In the genomic region with DNA sequence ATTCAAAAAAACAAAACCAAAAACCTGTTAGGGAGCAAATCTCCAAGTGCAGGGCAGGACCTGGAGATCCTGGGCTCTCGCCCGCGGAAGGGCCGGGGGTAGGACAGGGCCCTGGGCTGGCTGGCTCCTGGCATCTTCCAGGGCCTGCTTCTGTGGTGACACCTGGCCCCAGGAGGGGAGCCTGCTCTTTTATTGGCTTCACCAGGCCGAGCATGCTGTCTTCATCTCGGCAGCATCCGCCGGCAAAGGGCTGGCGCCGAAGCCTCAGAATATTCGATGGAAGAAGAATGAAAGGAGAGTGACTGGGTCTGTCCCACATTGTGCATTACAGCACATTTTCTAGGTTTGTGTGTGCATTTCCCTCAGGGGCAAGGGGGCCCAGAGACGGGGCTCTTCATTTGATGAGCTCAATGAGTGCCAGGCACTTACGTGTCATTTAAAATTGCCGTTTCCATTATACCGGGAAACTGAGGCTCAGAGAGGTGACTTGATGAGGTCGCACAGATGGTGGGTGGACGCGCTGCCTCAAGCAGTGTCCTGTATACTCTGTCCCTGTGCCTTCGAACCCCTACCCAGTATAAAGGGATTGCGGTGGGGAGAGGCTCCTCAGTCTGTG, we compare ENCODE assay signal across 8 cellular contexts.
DNase-seq lines count a peak whose midpoint lies in the region; ATAC-seq, FAIRE-seq and TF ChIP-seq lines count a peak whose summit lies in the region.

No MANE protein-coding gene starts in this region.

- no peaks in the 10 kb centered on the region for H3K36me3 ChIP-seq in BJ (ENCODE audit: control insufficient read depth, insufficient read depth, low read length)
- H3K36me3 ChIP-seq in IMR-90 (ENCODE audit: control insufficient read depth, insufficient read depth, low read length) = no peaks in the 10 kb centered on the region
- no peaks in the 10 kb centered on the region; a peak in 1 of 4 replicates for H3K36me3 ChIP-seq in GM12878 (ENCODE audit: control insufficient read depth in 2 of 2, insufficient read depth in 2 of 2, low read length in 1 of 2)
- no peaks in the 10 kb centered on the region for H3K36me3 ChIP-seq in suprapubic skin

- H2BK15ac ChIP-seq in IMR-90 (ENCODE audit: low read depth, low read length) = peak overlapping the region; percentile 60; the same call in 2 of the 3 replicates

- no peak for DNase-seq in BJ (ENCODE audit: low read depth)
- no peak for DNase-seq in IMR-90
- no peak for DNase-seq in GM12878 (ENCODE audit: low read depth, low spot score)
- DNase-seq in left kidney (ENCODE audit: low read depth, low spot score) = peak; percentile 41
- peak in 1 of 2 donors; percentile 66 for DNase-seq in suprapubic skin (ENCODE audit: low spot score in 2 of 2)
- no peak for DNase-seq in GM10266 (ENCODE audit: extremely low spot score)

- no peak overlapping the region for H2BK20ac ChIP-seq in IMR-90 (ENCODE audit: low read depth, low read length)

- H3K4me3 ChIP-seq in BJ (ENCODE audit: low read depth, low read length) (peak overlapping the region; percentile 62), IMR-90 (ENCODE audit: insufficient read depth, low read depth, low read length) (peak overlapping the region; percentile 54), GM12878 (peak overlapping the region; percentile 75), suprapubic skin (peak overlapping the region; percentile 76)

- H2AFZ ChIP-seq in IMR-90 (replicated peaks; ENCODE audit: low read length, poor library complexity) (peak overlapping the region; percentile 88), GM12878 (ENCODE audit: control insufficient read depth, low read depth, low read length) (peak overlapping the region; percentile 73)

- CTCF ChIA-PET in BJ (lab: Yijun Ruan, JAX) = no interaction called here
- CTCF ChIA-PET in IMR-90 (lab: Yijun Ruan, JAX) = no interaction called here
- CTCF ChIA-PET in GM12878 (lab: Yijun Ruan, JAX) = interaction anchor here (1.0 to 1.8 kb wide), 3 partner anchors 48 to 97 kb away, joined by 3 to 5 read pairs (median 3); no protein-coding TSS in a partner anchor

- peak overlapping the region; percentile 59 for H2AK9ac ChIP-seq in IMR-90 (replicated peaks; ENCODE audit: low read depth, low read length, poor library complexity)

- peak overlapping the region; percentile 69 for H3K18ac ChIP-seq in IMR-90 (ENCODE audit: low read depth, low read length)

- no peaks in the 10 kb centered on the region for H4K20me1 ChIP-seq in IMR-90 (ENCODE audit: insufficient read depth, low read length)
- H4K20me1 ChIP-seq in GM12878 (ENCODE audit: control insufficient read depth, insufficient read depth) = no peaks in the 10 kb centered on the region

- H3K14ac ChIP-seq in IMR-90 (replicated peaks; ENCODE audit: low read depth, low read length) = peak overlapping the region; percentile 94

- H3K4me2 ChIP-seq in IMR-90 (ENCODE audit: low read depth, low read length) (peak overlapping the region; percentile 91), GM12878 (ENCODE audit: control insufficient read depth, insufficient read depth) (peak overlapping the region; percentile 99)

- H3K79me1 ChIP-seq in IMR-90 (ENCODE audit: low read depth in 1 of 2, low read length in 2 of 2) = peaks cover 0 to 14% of the 10 kb centered on the region in 2 experiments; a peak in 2 of 4 replicates

- H4K91ac ChIP-seq in IMR-90 (ENCODE audit: insufficient read depth, low read depth, low read length) = peak overlapping the region; percentile 74

- peak overlapping the region; percentile 93 for H2AK5ac ChIP-seq in IMR-90 (ENCODE audit: low read depth, low read length)

- in situ Hi-C loops in IMR-90 (cut with MboI; ENCODE audit: low sequenced_read_pairs) (no loop called here), GM12878 (cut with MboI) (no loop called here)

- 16% methylated on average over 9 of the region's 20 CpGs; no CpG with 5 or more reads in 1 of the 2 experiments for WGBS in IMR-90 (ENCODE audit: extremely low coverage in 2 of 2, insufficient read length in 1 of 2), 2 experiments
- 43% methylated on average over 20 of the region's 20 CpGs for WGBS in GM12878 (ENCODE audit: insufficient coverage, insufficient replicate concordance, low lambda C conversion rate, missing lambda C conversion rate)
- WGBS in suprapubic skin = 15% methylated on average over 14 of the region's 20 CpGs

- H3K23ac ChIP-seq in IMR-90 (ENCODE audit: low read depth, low read length) = peak overlapping the region; percentile 97

- H4K8ac ChIP-seq in IMR-90 (ENCODE audit: low read depth in 2 of 2, low read length in 2 of 2) = peak overlapping the region; percentile 88 to 96

- dilution Hi-C loops in IMR-90 (cut with HindIII; ENCODE audit: low sequenced_read_pairs, unreplicated experiment) = no loop called here

- H3K9me3 ChIP-seq in IMR-90 (ENCODE audit: control insufficient read depth, insufficient read depth, low read length) (no peaks in the 10 kb centered on the region), GM12878 (replicated peaks; ENCODE audit: control insufficient read depth, insufficient read depth, low read length) (no peaks in the 10 kb centered on the region), suprapubic skin (no peaks in the 10 kb centered on the region)

- FAIRE-seq in GM12878 (lab: Jason Lieb, UNC) = no peak

- H3K27ac ChIP-seq in IMR-90 (ENCODE audit: insufficient read depth, low read length) (peak overlapping the region; percentile 65), GM12878 (ENCODE audit: control insufficient read depth, insufficient read depth) (no peak overlapping the region), suprapubic skin (peak overlapping the region; percentile 99)

- H3K4me1 ChIP-seq in IMR-90 (ENCODE audit: control insufficient read depth, insufficient read depth, low read length) (peaks cover 9% of the 10 kb centered on the region), GM12878 (ENCODE audit: control insufficient read depth, insufficient read depth, low read length) (peaks cover 7% of the 10 kb centered on the region), suprapubic skin (peaks cover 17% of the 10 kb centered on the region)

- BruUV-seq in IMR-90 (replicated peaks; lab: Mats Ljungman, UMichigan) (no TSS peak), GM12878 (replicated peaks; lab: Mats Ljungman, UMichigan) (no TSS peak)

- TF ChIP-seq CTCF in BJ (IDR thresholded peaks at IDR 0.05; ENCODE audit: insufficient read depth, low read depth, low read length) (no peak), IMR-90 (conservative IDR thresholded peaks at IDR 0.05; ENCODE audit: low read depth, low read length) (no peak), GM12878 (IDR thresholded peaks at IDR 0.05 in 2 of 3, conservative IDR thresholded peaks at IDR 0.05 in 1 of 3; ENCODE audit: control insufficient read depth in 2 of 3, extremely low read depth in 1 of 3, insufficient read depth in 1 of 3, low read depth in 3 of 3, low read length in 3 of 3) (no peak), suprapubic skin (IDR thresholded peaks at IDR 0.05) (no peak), GM10266 (IDR thresholded peaks at IDR 0.05; ENCODE audit: control insufficient read depth, insufficient read depth, low read depth, missing control alignments) (no peak)

- H3K56ac ChIP-seq in IMR-90 (ENCODE audit: extremely low read depth, insufficient read depth, low read length) = peak overlapping the region; percentile 80

- H3K79me2 ChIP-seq in GM12878 (ENCODE audit: control insufficient read depth, insufficient read depth, low read length) = no peaks in the 10 kb centered on the region

- RAD21 ChIA-PET in GM12878 (lab: Charles Lee; ENCODE audit: unreplicated experiment) = interaction anchor here (1.0 to 1.1 kb wide), 3 partner anchors 58 to 977 kb away, joined by 3 read pairs; a partner anchor contains a TSS

- peaks cover 7% of the 10 kb centered on the region for H3K9me1 ChIP-seq in IMR-90 (ENCODE audit: insufficient read depth, low read length)

- TF ChIP-seq EP300 in GM12878 (IDR thresholded peaks at IDR 0.05; ENCODE audit: borderline replicate concordance in 1 of 2, control insufficient read depth in 1 of 2, low read depth in 2 of 2, low read length in 2 of 2) = no peak
- TF ChIP-seq EP300 in suprapubic skin (IDR thresholded peaks at IDR 0.05) = no peak

- peak overlapping the region; percentile 61; the same call in 1 of the 2 replicates for H2BK120ac ChIP-seq in IMR-90 (ENCODE audit: low read depth, low read length)

- peak overlapping the region; percentile 56 for H2BK5ac ChIP-seq in IMR-90 (ENCODE audit: low read depth, low read length, poor library complexity, severe bottlenecking)

- POLR2A ChIA-PET in BJ (lab: Charles Lee) = interaction anchor here (0.6 kb wide), 3 partner anchors 67 to 1702 kb away, joined by 3 to 9 read pairs (median 3); no protein-coding TSS in a partner anchor
- POLR2A ChIA-PET in IMR-90 (lab: Charles Lee; ENCODE audit: unreplicated experiment) = interaction anchor here (0.8 kb wide), 1 partner anchor 69 kb away, joined by 3 read pairs; no protein-coding TSS in a partner anchor
- POLR2A ChIA-PET in GM12878 (lab: Charles Lee) = interaction anchor here (0.6 to 2.6 kb wide), 3 partner anchors 30 to 72 kb away, joined by 3 to 18 read pairs (median 4); a partner anchor contains a TSS

- TF ChIP-seq RAD21 in IMR-90 (IDR thresholded peaks at IDR 0.05; ENCODE audit: low read length) (no peak), GM12878 (IDR thresholded peaks at IDR 0.05; ENCODE audit: insufficient read depth, low read depth, low read length) (no peak)

- peak overlapping the region; percentile 74 for H4K5ac ChIP-seq in IMR-90 (ENCODE audit: low read depth, low read length)

- SMC1A ChIA-PET in GM12878 (lab: Charles Lee; ENCODE audit: uncharacterized antibody, unreplicated experiment) = interaction anchor here (0.9 to 3.9 kb wide), 5 partner anchors 48 to 99 kb away, joined by 3 to 11 read pairs (median 4); no protein-coding TSS in a partner anchor

- ATAC-seq in IMR-90 (ENCODE audit: low read depth) (no peak), GM12878 (no peak), HG02973 (IDR thresholded peaks at IDR 0.05; ENCODE audit: unreplicated experiment) (no peak), HG02623 (IDR thresholded peaks at IDR 0.05; ENCODE audit: unreplicated experiment) (no peak)

- intact Hi-C loops in IMR-90 (cut with micrococcal nuclease) = loop anchor here (5.0 kb wide), 1 partner anchor 69 kb away; a partner anchor contains a TSS
- intact Hi-C loops in GM12878 (cut with micrococcal nuclease; ENCODE audit: unreplicated experiment) = loop anchor here (5.0 kb wide), 1 partner anchor 69 kb away; a partner anchor contains a TSS

- H3K9ac ChIP-seq in IMR-90 (ENCODE audit: low read depth, low read length) = peak overlapping the region; percentile 84
- peak overlapping the region; percentile 61 for H3K9ac ChIP-seq in GM12878 (ENCODE audit: control insufficient read depth, insufficient read depth, low read length)

- H3K4ac ChIP-seq in IMR-90 (ENCODE audit: low read depth, low read length) = peak overlapping the region; percentile 95

- TF ChIP-seq POLR2A in IMR-90 (IDR thresholded peaks at IDR 0.05; ENCODE audit: low read depth, low read length) (no peak), GM12878 (IDR thresholded peaks at IDR 0.05; ENCODE audit: low read depth, low read length) (no peak), suprapubic skin (IDR thresholded peaks at IDR 0.05) (no peak)

- H3K27me3 ChIP-seq in BJ (ENCODE audit: control insufficient read depth, insufficient read depth, low read length) = no peaks in the 10 kb centered on the region
- H3K27me3 ChIP-seq in IMR-90 (ENCODE audit: control insufficient read depth, insufficient read depth, low read length) = no peaks in the 10 kb centered on the region
- H3K27me3 ChIP-seq in GM12878 (replicated peaks in 1 of 2; ENCODE audit: control insufficient read depth in 2 of 2, insufficient read depth in 2 of 2, low read length in 1 of 2) = no peaks in the 10 kb centered on the region; a peak in 1 of 4 replicates
- H3K27me3 ChIP-seq in suprapubic skin = no peaks in the 10 kb centered on the region
